ENCODE assay signal across 26 cellular contexts in genomic region chr6:96787846-96788580, GRCh38. TPM values are rescaled to one million over a fixed set of nuclear protein-coding genes. Genes with fewer than 3 reads are reported as not detected.
A peak's percentile ranks its signal among the peaks of the same experiment; 100 is the strongest.
DNase-seq lines count a peak whose midpoint lies in the region; ATAC-seq, FAIRE-seq and TF ChIP-seq lines count a peak whose summit lies in the region.
"Had no signal": no experiment of that assay in that cellular context is flagged by ENCODE, and none has a peak within 500 bp of the region (broad histone marks: within the 10 kb centered on the region; RNA-seq: fewer than 3 reads in every experiment).

No MANE protein-coding gene starts in this region.

- H3K27me3 Mint-ChIP-seq in H9 (ENCODE audit: low read depth) = no peaks in the 10 kb centered on the region; the same call in 1 of the 2 replicates
- H3K27me3 Mint-ChIP-seq in stimulated activated memory B cell treated with anti-CD40 and anti-IgM and Interleukin-4, amounts not matched to agents 10 μg/mL and 1 μg/mL and 100 μg/mL, for 72 hours = no peaks in the 10 kb centered on the region

- no peak overlapping the region for H2BK15ac ChIP-seq in H9 (ENCODE audit: low read depth, low read length)

- 34% methylated on average over 9 of the region's 9 CpGs for WGBS in K562 (ENCODE audit: insufficient coverage, low coverage, missing lambda C conversion rate)
- WGBS in H9 (ENCODE audit: extremely low coverage, insufficient read length, low lambda C conversion rate) = no CpG with 5 or more reads among the region's 9 CpGs

- no peak for TF ChIP-seq POLR2A in K562 (conservative IDR thresholded peaks at IDR 0.05)

- H3K27ac Mint-ChIP-seq in H9 = no peak overlapping the region
- no peak overlapping the region for H3K27ac Mint-ChIP-seq in stimulated activated memory B cell treated with anti-CD40 and anti-IgM and Interleukin-4, amounts not matched to agents 10 μg/mL and 1 μg/mL and 100 μg/mL, for 72 hours
- H3K27ac Mint-ChIP-seq: immature natural killer cell; naive thymus-derived CD4-positive, alpha-beta T cell; T-helper 1 cell treated with Interleukin-12 subunit alpha and Interleukin-12 subunit beta and Interleukin-4 antibody, amounts not matched to agents 30 μg/mL and 1 μg/mL, for 36 hours had no signal

- POLR2A ChIA-PET in HEK293T (lab: Yijun Ruan, JAX) (no interaction called here), K562 (lab: Yijun Ruan, JAX) (no interaction called here)

- no peak overlapping the region for H3K18ac ChIP-seq in H9 (ENCODE audit: insufficient read length, low read depth, low read length)

- peaks cover 13 to 16% of the 10 kb centered on the region in 2 experiments for H3K4me1 Mint-ChIP-seq in H9
- H3K4me1 Mint-ChIP-seq in stimulated activated memory B cell treated with anti-CD40 and anti-IgM and Interleukin-4, amounts not matched to agents 10 μg/mL and 1 μg/mL and 100 μg/mL, for 72 hours = no peaks in the 10 kb centered on the region
- H3K4me1 Mint-ChIP-seq: CD8-positive, alpha-beta memory T cell; immature natural killer cell; naive thymus-derived CD4-positive, alpha-beta T cell had no signal

- H3K56ac ChIP-seq in H9 (ENCODE audit: insufficient read length, low read depth, low read length) = no peak overlapping the region

- no peak overlapping the region for H4K91ac ChIP-seq in H9 (ENCODE audit: insufficient read length, low read depth, low read length)

- no peaks in the 10 kb centered on the region for H3K9me1 ChIP-seq in K562 (ENCODE audit: control insufficient read depth, insufficient read depth, low read length)

- no peaks in the 10 kb centered on the region for H3K79me2 ChIP-seq in K562 (ENCODE audit: control insufficient read depth, insufficient read depth, low read length)
- H3K79me2 ChIP-seq in H9 (ENCODE audit: insufficient read depth, low read length) = no peaks in the 10 kb centered on the region

- H3K9me3 Mint-ChIP-seq in H9 = peaks cover 0 to 2% of the 10 kb centered on the region in 2 experiments; a peak in 1 of 5 replicates
- no peaks in the 10 kb centered on the region for H3K9me3 Mint-ChIP-seq in stimulated activated memory B cell treated with anti-CD40 and anti-IgM and Interleukin-4, amounts not matched to agents 10 μg/mL and 1 μg/mL and 100 μg/mL, for 72 hours
- H3K9me3 Mint-ChIP-seq: immature natural killer cell had no signal

- CTCF ChIA-PET in HEK293T (lab: Yijun Ruan, JAX) (no interaction called here), K562 (lab: Yijun Ruan, JAX; ENCODE audit: low intra/inter-chr PET ratio) (no interaction called here)

- H3K36me3 ChIP-seq in K562 (ENCODE audit: control insufficient read depth, insufficient read depth, low read length) = no peaks in the 10 kb centered on the region
- H3K36me3 ChIP-seq: SJCRH30, stomach, tibial nerve had no signal

- H3K14ac ChIP-seq in H9 (ENCODE audit: insufficient read depth, low read length) = no peak overlapping the region

- H3K9me3 ChIP-seq in K562 (replicated peaks; ENCODE audit: control insufficient read depth, insufficient read depth, low read depth, low read length) (no peaks in the 10 kb centered on the region), H9 (ENCODE audit: control insufficient read depth, low read depth, low read length) (no peaks in the 10 kb centered on the region)
- H3K9me3 ChIP-seq: stomach, tibial nerve had no signal

- H3K4me3 Mint-ChIP-seq in H9 = no peak overlapping the region
- no peak overlapping the region for H3K4me3 Mint-ChIP-seq in stimulated activated memory B cell treated with anti-CD40 and anti-IgM and Interleukin-4, amounts not matched to agents 10 μg/mL and 1 μg/mL and 100 μg/mL, for 72 hours
- H3K4me3 Mint-ChIP-seq: CD8-positive, alpha-beta memory T cell; immature natural killer cell; naive thymus-derived CD4-positive, alpha-beta T cell; T-helper 1 cell treated with Interleukin-12 subunit alpha and Interleukin-12 subunit beta and Interleukin-4 antibody, amounts not matched to agents 30 μg/mL and 1 μg/mL, for 36 hours had no signal

- no peak overlapping the region for H3K9ac ChIP-seq in K562 (ENCODE audit: insufficient read depth in 1 of 2, low read depth in 2 of 2, low read length in 2 of 2)
- H3K9ac ChIP-seq in H9 (ENCODE audit: extremely low read depth, insufficient read length, low read length) = no peak overlapping the region

- H3K36me3 Mint-ChIP-seq in H9 (ENCODE audit: insufficient read depth in 1 of 3, low read depth in 3 of 3) = peaks cover 0 to 3% (median 0%) of the 10 kb centered on the region in 3 experiments; a peak in 2 of 7 replicates
- no peaks in the 10 kb centered on the region for H3K36me3 Mint-ChIP-seq in stimulated activated memory B cell treated with anti-CD40 and anti-IgM and Interleukin-4, amounts not matched to agents 10 μg/mL and 1 μg/mL and 100 μg/mL, for 72 hours
- H3K36me3 Mint-ChIP-seq: CD8-positive, alpha-beta memory T cell; immature natural killer cell; naive thymus-derived CD4-positive, alpha-beta T cell had no signal

- H3K4ac ChIP-seq in H9 (ENCODE audit: low read depth, low read length) = no peak overlapping the region

- no peak for TF ChIP-seq RAD21 in K562 (CRISPR knock-in tag; conservative IDR thresholded peaks at IDR 0.05 in 1 of 2, IDR thresholded peaks at IDR 0.05 in 1 of 2)

- H2BK5ac ChIP-seq in H9 (ENCODE audit: insufficient read length, low read length) = no peak overlapping the region

- no peak for FAIRE-seq in K562 (lab: Jason Lieb, UNC)
- FAIRE-seq: RCC 7860 had no signal

- no peak overlapping the region for H2BK20ac ChIP-seq in H9 (ENCODE audit: low read depth, low read length, poor library complexity, severe bottlenecking)

- H2AFZ ChIP-seq in K562 (ENCODE audit: low read depth, low read length) (no peak overlapping the region), H9 (ENCODE audit: low read length) (no peak overlapping the region)

- H4K5ac ChIP-seq in H9 (ENCODE audit: insufficient read length, low read depth, low read length) = no peak overlapping the region

- H3K27me3 ChIP-seq in K562 (ENCODE audit: control insufficient read depth in 2 of 2, insufficient read depth in 2 of 2, low read length in 2 of 2) (no peaks in the 10 kb centered on the region), H9 (ENCODE audit: insufficient read depth, low read length) (no peaks in the 10 kb centered on the region)
- H3K27me3 ChIP-seq: SJCRH30, stomach, tibial nerve had no signal

- no peaks in the 10 kb centered on the region for H3K79me1 ChIP-seq in H9 (ENCODE audit: insufficient read depth, low read depth, low read length, poor library complexity, severe bottlenecking)

- no peak for TF ChIP-seq EP300 in K562 (IDR thresholded peaks at IDR 0.05; ENCODE audit: low read length)

- no peak overlapping the region for H3K23ac ChIP-seq in H9 (ENCODE audit: insufficient read length, low read depth, low read length)

- peak; percentile 31; the same call in 1 of the 3 replicates for ATAC-seq in K562
- no peak for ATAC-seq in stimulated activated memory B cell treated with anti-CD40 and anti-IgM and Interleukin-4, amounts not matched to agents 10 μg/mL and 1 μg/mL and 100 μg/mL, for 72 hours
- ATAC-seq in HG03521 (IDR thresholded peaks at IDR 0.05; ENCODE audit: unreplicated experiment) = no peak
- ATAC-seq: left lobe of liver; naive thymus-derived CD4-positive, alpha-beta T cell had no signal

- in situ Hi-C loops in K562 (cut with MboI) = no loop called here

- H2AK5ac ChIP-seq in H9 (ENCODE audit: insufficient read length, low read length) = no peak overlapping the region

- no TSS peak for BruUV-seq in K562 (replicated peaks; lab: Mats Ljungman, UMichigan)

- no peaks in the 10 kb centered on the region for H3K23me2 ChIP-seq in H9 (ENCODE audit: insufficient read length, low read depth, low read length, poor library complexity, severe bottlenecking)

- DNase-seq in HEK293T (ENCODE audit: extremely low spot score) (peak; percentile 37), NCI-H146 (lab: John Stamatoyannopoulos, UW) (peak; percentile 14), NCI-H524 treated with DMSO at 0.1 percent for 48 hours (lab: John Stamatoyannopoulos, UW) (peak; percentile 91), K562 (ENCODE audit: extremely low read depth in 1 of 4, low spot score in 3 of 4) (peak in 1 of 4 experiments; percentile 10), H9 (no peak), cerebellum (ENCODE audit: low spot score) (no peak)
- DNase-seq: activated CD4-positive, alpha-beta T cell treated with anti-CD3 and anti-CD28 coated beads, Interleukin-2, amount 50 U/mL, for 1 hour; activated CD8-positive, alpha-beta memory T cell treated with anti-CD3 and anti-CD28 coated beads, Interleukin-2, amount 50 U/mL, for 4 hours; CD8-positive, alpha-beta memory T cell; DND-41; immature natural killer cell; IMR-90; naive thymus-derived CD4-positive, alpha-beta T cell; NCI-H187 treated with DMSO at 0.1 percent for 48 hours; SJCRH30; stimulated activated CD4-positive, alpha-beta T cell treated with anti-CD3 and anti-CD28 coated beads, Interleukin-12 subunit alpha, Interleukin-12 subunit beta, amount 100 ng/mL, for 4 hours; stimulated activated CD4-positive, alpha-beta T cell treated with anti-CD3 and anti-CD28 coated beads, Interleukin-4, amount 100 ng/mL, for 4 hours; stomach had no signal

- H3K4me2 ChIP-seq in K562 (ENCODE audit: insufficient read depth, low read length) = no peak overlapping the region
- no peak overlapping the region for H3K4me2 ChIP-seq in H9 (ENCODE audit: insufficient read depth, insufficient read length, low read length)

- H4K20me1 ChIP-seq in K562 (replicated peaks; ENCODE audit: control insufficient read depth, insufficient read depth, low read length) = no peaks in the 10 kb centered on the region
- H4K20me1 ChIP-seq in H9 (ENCODE audit: control insufficient read depth, insufficient read depth, insufficient read length) = no peaks in the 10 kb centered on the region

- H3K4me3 ChIP-seq in K562 = no peak overlapping the region
- H3K4me3 ChIP-seq: SJCRH30, stomach, tibial nerve had no signal

- H3T11ph ChIP-seq in H9 (ENCODE audit: low read length) = no peak overlapping the region

- TF ChIP-seq CTCF in K562 (IDR thresholded peaks at IDR 0.05 in 2 of 3, conservative IDR thresholded peaks at IDR 0.05 in 1 of 3; ENCODE audit: insufficient read depth in 2 of 3, low read depth in 1 of 3, low read length in 3 of 3) (no peak), H9 (conservative IDR thresholded peaks at IDR 0.05) (no peak)

- H3K27ac ChIP-seq in K562 (ENCODE audit: extremely low read depth, low read depth, low read length) (no peak overlapping the region), H9 (ENCODE audit: insufficient read length, low read depth, low read length) (no peak overlapping the region)
- H3K27ac ChIP-seq: epithelial cell of prostate, SJCRH30, stomach, tibial nerve had no signal

- no peaks in the 10 kb centered on the region; a peak in 1 of 5 replicates for H3K4me1 ChIP-seq in K562 (replicated peaks in 1 of 2; ENCODE audit: control insufficient read depth in 2 of 2, insufficient read depth in 2 of 2, low read length in 2 of 2)
- no peaks in the 10 kb centered on the region; the same call in 1 of the 2 replicates for H3K4me1 ChIP-seq in H9 (ENCODE audit: insufficient read depth, low read length)
- H3K4me1 ChIP-seq: stomach, tibial nerve had no signal

- intact Hi-C loops in K562 (cut with micrococcal nuclease) = no loop called here

- H4K8ac ChIP-seq in H9 (replicated peaks; ENCODE audit: insufficient read length, low read depth, low read length) = no peak overlapping the region

- no peak overlapping the region for H2BK120ac ChIP-seq in H9 (ENCODE audit: low read depth, low read length, poor library complexity, severe bottlenecking)

- no peak overlapping the region for H2BK12ac ChIP-seq in H9 (ENCODE audit: insufficient read length, low read depth, low read length)

RNA-seq across cellular contexts. Expression of gene GPR63, which starts 49.3 kb away (rescaled TPM):
- 4.7 and 10.4 TPM in 2 replicates for total RNA-seq in K562 (2011; cell fraction: chromatin; rRNA removed; ENCODE audit: low replicate concordance)
- 2.8 and 3.4 TPM in 2 replicates for total RNA-seq in K562 (2011; cell fraction: nucleolus; rRNA removed)
- 10.4 and 17.1 TPM in 2 replicates for total RNA-seq in K562 (2011; cell fraction: nucleoplasm; rRNA removed)
- total RNA-seq in K562 (2014; rRNA removed) = 1.6 and 2.3 TPM in 2 replicates
- 4.4 and 4.7 TPM in 2 replicates for total RNA-seq in K562 (2014; rRNA removed; fragmentation: Illumina TruSeq; extraction: Trizol)
- 2.9 and 3.4 TPM in 2 replicates for total RNA-seq in K562 (2015; rRNA removed; fragmentation: Illumina TruSeq; extraction: Trizol)
- 3.6 and 3.7 TPM in 2 replicates for total RNA-seq in K562 (2021)
- 4.5 and 4.7 TPM in 2 replicates for polyA plus RNA-seq in K562 (2011; rRNA removed)
- 2.4 and 4.2 TPM in 2 replicates for polyA plus RNA-seq in K562 (2011; cell fraction: cytosol; rRNA removed)
- polyA plus RNA-seq in K562 (2011; cell fraction: nucleus; rRNA removed) = 6.6 and 6.7 TPM in 2 replicates
- polyA plus RNA-seq in K562 (2012) = 1.9 and 2.2 TPM in 2 replicates
- polyA plus RNA-seq in K562 (2014; fragmentation: Illumina TruSeq; extraction: Trizol) = 3.7 and 5.1 TPM in 2 replicates
- 1 to 10 TPM; 2.1 to 2.5 TPM for polyA plus RNA-seq in K562 (2014; fragmentation: Nextera tagmentation; extraction: Ambion mirVana)
- polyA plus RNA-seq in K562 (2014; rRNA removed) = 3.7 and 4.3 TPM in 2 replicates
- polyA minus RNA-seq in K562 (2011; rRNA and poly(A)+ RNA removed) = 4.4 and 5.5 TPM in 2 replicates
- 2.6 and 3.4 TPM in 2 replicates for polyA minus RNA-seq in K562 (2011; cell fraction: cytosol; rRNA and poly(A)+ RNA removed)
- polyA minus RNA-seq in K562 (2011; cell fraction: nucleus; rRNA and poly(A)+ RNA removed) = 3.1 and 3.8 TPM in 2 replicates
- total RNA-seq in H9 (2021) = 5.2 and 5.9 TPM in 2 replicates
- total RNA-seq in cerebellum = 9.2 TPM
- total RNA-seq: M059J had no signal

Comparison
In these comparisons a context has a peak if more than half of its experiments do, and no peak if none do; other contexts are left out.
1. DNase-seq: peak in HEK293T (single experiment), NCI-H146 (single experiment) and NCI-H524 treated with DMSO at 0.1 percent for 48 hours (single experiment); none in H9 (single experiment) and cerebellum (single experiment).